In the genomic region with DNA sequence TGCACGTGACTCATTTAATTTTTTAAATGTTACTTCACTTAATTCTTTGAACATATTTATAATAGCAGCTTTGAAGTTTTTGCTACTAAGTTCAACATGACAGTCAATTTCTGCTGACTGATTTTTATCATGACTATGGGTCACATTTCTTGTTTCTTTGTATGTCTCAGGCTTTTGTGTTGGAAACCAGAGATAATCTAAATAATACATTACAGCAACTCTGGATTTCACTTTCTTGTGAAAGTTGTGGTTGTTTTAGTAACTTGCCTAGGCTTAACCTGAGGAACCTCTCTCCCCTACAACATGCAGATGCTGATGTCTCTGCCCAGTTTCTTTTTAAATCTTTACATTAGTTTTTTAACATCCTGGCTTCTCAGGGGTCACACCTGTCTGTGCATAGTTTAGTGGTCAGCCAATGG, we compare ENCODE assay signal across 10 cellular contexts.
DNase-seq lines count a peak whose midpoint lies in the region; ATAC-seq, FAIRE-seq and TF ChIP-seq lines count a peak whose summit lies in the region.
"Had no signal": no experiment of that assay in that cellular context is flagged by ENCODE, and none has a peak within 500 bp of the region (broad histone marks: within the 10 kb centered on the region; RNA-seq: fewer than 3 reads in every experiment).

No MANE protein-coding gene starts in this region.

- in situ Hi-C loops in GM13976 (cut with MboI; ENCODE audit: low sequenced_read_pairs, unreplicated experiment) = no loop called here

- H3K4me2 ChIP-seq in OCI-LY3 (ENCODE audit: low read length) = no peak overlapping the region

- H3K4me1 ChIP-seq in OCI-LY3 (ENCODE audit: low read length) (peaks cover 11% of the 10 kb centered on the region; the same call in 1 of the 2 replicates), kidney (ENCODE audit: control insufficient read depth in 1 of 2, insufficient read depth in 1 of 2, low read depth in 1 of 2, low read length in 2 of 2) (peaks cover 6 to 10% of the 10 kb centered on the region in 2 donors), Peyer's patch (no peaks in the 10 kb centered on the region), right cardiac atrium (ENCODE audit: control insufficient read depth, insufficient read depth, low read length) (no peaks in the 10 kb centered on the region)
- H3K4me1 ChIP-seq: ascending aorta had no signal

- no peaks in the 10 kb centered on the region for H3K79me2 ChIP-seq in OCI-LY3 (ENCODE audit: low read length)

- intact Hi-C loops in kidney (cut with DNase I) = no loop called here
- intact Hi-C loops in right cardiac atrium (cut with DNase I) = no loop called here

- H3K27ac ChIP-seq in OCI-LY3 (ENCODE audit: low read length) (no peak overlapping the region), kidney (ENCODE audit: low read depth in 2 of 2, low read length in 2 of 2) (no peak overlapping the region), Peyer's patch (no peak overlapping the region), right cardiac atrium (ENCODE audit: low read length) (no peak overlapping the region)
- H3K27ac ChIP-seq: ascending aorta had no signal

- peak; percentile 78 for ATAC-seq in GM19395 (IDR thresholded peaks at IDR 0.05; ENCODE audit: unreplicated experiment)
- peak; percentile 75 for ATAC-seq in HG02852 (IDR thresholded peaks at IDR 0.05; ENCODE audit: unreplicated experiment)
- ATAC-seq in right cardiac atrium = no peak

- H3K9ac ChIP-seq in OCI-LY3 (ENCODE audit: low read length) (no peak overlapping the region), kidney (ENCODE audit: low read length in 2 of 2) (no peak overlapping the region)

- H3K27me3 ChIP-seq in OCI-LY3 (ENCODE audit: low read depth, low read length) (no peaks in the 10 kb centered on the region), Peyer's patch (no peaks in the 10 kb centered on the region), right cardiac atrium (ENCODE audit: control insufficient read depth, insufficient read depth) (no peaks in the 10 kb centered on the region)
- H3K27me3 ChIP-seq: ascending aorta had no signal

- no peaks in the 10 kb centered on the region for H4K20me1 ChIP-seq in OCI-LY3 (ENCODE audit: insufficient read depth, low read length)

- FAIRE-seq in kidney (lab: Jason Lieb, UNC) = no peak

- no peaks in the 10 kb centered on the region for H3K36me3 ChIP-seq in OCI-LY3 (replicated peaks; ENCODE audit: low read depth, low read length)
- H3K36me3 ChIP-seq in kidney (ENCODE audit: control insufficient read depth in 1 of 2, insufficient read depth in 2 of 2, low read length in 2 of 2) = no peaks in the 10 kb centered on the region
- H3K36me3 ChIP-seq in Peyer's patch = no peaks in the 10 kb centered on the region
- H3K36me3 ChIP-seq: ascending aorta had no signal

- TF ChIP-seq CTCF in GM13976 (IDR thresholded peaks at IDR 0.05; ENCODE audit: borderline replicate concordance, control extremely low read depth, extremely low read depth, insufficient read depth, missing control alignments) (no peak), OCI-LY3 (IDR thresholded peaks at IDR 0.05; ENCODE audit: low read depth, low read length) (no peak), kidney (IDR thresholded peaks at IDR 0.05; ENCODE audit: borderline replicate concordance, extremely low read depth, insufficient read depth) (no peak), Peyer's patch (IDR thresholded peaks at IDR 0.05) (no peak)

- DNase-seq in GM13976 (ENCODE audit: low spot score) = peak; percentile 14
- no peak for DNase-seq in kidney
- no peak for DNase-seq in Peyer's patch
- DNase-seq in medulla oblongata (ENCODE audit: extremely low spot score) = no peak
- DNase-seq in right cardiac atrium = no peak
- DNase-seq: NCI-H2029 treated with DMSO at 0.1 percent for 48 hours had no signal

- no peak for TF ChIP-seq POLR2A in Peyer's patch (IDR thresholded peaks at IDR 0.05)

- 91% methylated on average over 1 of the region's 1 CpG for WGBS in right cardiac atrium

- H3K4me3 ChIP-seq in OCI-LY3 (ENCODE audit: low read length) (no peak overlapping the region), kidney (ENCODE audit: low read length in 2 of 2) (no peak overlapping the region), Peyer's patch (no peak overlapping the region), right cardiac atrium (ENCODE audit: low read length) (no peak overlapping the region)
- H3K4me3 ChIP-seq: ascending aorta had no signal

- peak overlapping the region; percentile 68 for H2AFZ ChIP-seq in OCI-LY3 (ENCODE audit: low read depth, low read length)

- H3K9me3 ChIP-seq in OCI-LY3 (ENCODE audit: insufficient read depth, low read length) (no peaks in the 10 kb centered on the region), kidney (ENCODE audit: control insufficient read depth in 1 of 2, low read length in 2 of 2) (no peaks in the 10 kb centered on the region), Peyer's patch (no peaks in the 10 kb centered on the region), right cardiac atrium (ENCODE audit: control insufficient read depth, low read length) (no peaks in the 10 kb centered on the region)
- H3K9me3 ChIP-seq: ascending aorta had no signal

Comparison
In these comparisons a context has a peak if more than half of its experiments do, and no peak if none do; other contexts are left out.
1. ATAC-seq: peak in GM19395 (single experiment) and HG02852 (single experiment); none in right cardiac atrium (0 of 2).